Comparison of ENCODE assay signal across 30 cellular contexts in the genomic region with DNA sequence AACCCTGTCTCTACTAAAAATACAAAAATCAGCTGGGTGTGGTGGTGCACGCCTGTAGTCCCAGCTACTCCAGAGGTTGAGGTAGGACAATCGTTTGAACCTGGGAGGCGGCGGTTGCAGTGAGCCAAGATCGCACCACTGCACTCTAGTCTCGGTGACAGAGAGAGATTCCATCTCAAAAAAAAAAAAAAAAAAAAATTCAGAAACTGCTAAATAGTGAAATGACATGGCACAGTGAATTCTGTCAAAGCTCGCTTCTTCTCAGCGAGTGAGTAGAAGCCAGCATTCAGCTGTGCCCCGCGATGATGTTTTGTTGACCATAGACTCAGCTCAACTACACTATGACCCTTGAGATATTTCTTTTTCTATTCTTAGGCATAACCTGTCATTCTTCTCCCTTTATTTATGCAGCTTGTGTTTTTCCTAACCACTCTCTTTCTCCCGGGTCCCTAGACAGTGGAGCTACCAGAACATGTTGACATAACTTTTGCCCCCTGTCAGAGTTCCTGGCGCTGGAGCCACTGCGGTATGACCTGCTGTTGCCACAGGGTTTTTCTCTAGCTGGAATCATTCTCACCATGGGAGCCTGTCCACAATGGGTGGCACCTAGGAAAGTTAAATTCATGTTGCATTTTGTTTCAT. TPM values are rescaled to one million over a fixed set of nuclear protein-coding genes. Genes with fewer than 3 reads are reported as not detected.
A peak's percentile ranks its signal among the peaks of the same experiment; 100 is the strongest.
DNase-seq lines count a peak whose midpoint lies in the region; ATAC-seq and TF ChIP-seq lines count a peak whose summit lies in the region.
"Had no signal": no experiment of that assay in that cellular context is flagged by ENCODE, and none has a peak within 500 bp of the region (broad histone marks: within the 10 kb centered on the region; RNA-seq: fewer than 3 reads in every experiment).

No MANE protein-coding gene starts in this region.

- no peaks in the 10 kb centered on the region for H3K9me3 ChIP-seq in body of pancreas
- no peaks in the 10 kb centered on the region for H3K9me3 ChIP-seq in stomach
- no peaks in the 10 kb centered on the region for H3K9me3 ChIP-seq in transverse colon
- H3K9me3 ChIP-seq: gastroesophageal sphincter, left ventricle myocardium inferior, sigmoid colon, thoracic aorta had no signal

- intact Hi-C loops in body of pancreas (cut with DNase I) (no loop called here), stomach (cut with DNase I; ENCODE audit: low total_unique reads) (no loop called here), transverse colon (cut with DNase I; ENCODE audit: low total_unique reads) (no loop called here)

- TF ChIP-seq EP300 in stomach (IDR thresholded peaks at IDR 0.05) (no peak), transverse colon (IDR thresholded peaks at IDR 0.05; ENCODE audit: low read depth) (no peak)

- peak overlapping the region; percentile 48 to 88 (median 80) for H3K27ac ChIP-seq in body of pancreas
- no peak overlapping the region for H3K27ac ChIP-seq in stomach
- H3K27ac ChIP-seq in coronary artery = no peak overlapping the region
- no peak overlapping the region for H3K27ac ChIP-seq in transverse colon
- H3K27ac ChIP-seq: cardiac muscle cell, gastroesophageal sphincter, left ventricle myocardium inferior, sigmoid colon, thoracic aorta had no signal

- H3K4me3 ChIP-seq in body of pancreas (no peak overlapping the region), stomach (no peak overlapping the region), coronary artery (no peak overlapping the region), transverse colon (no peak overlapping the region)
- H3K4me3 ChIP-seq: cardiac muscle cell, gastroesophageal sphincter, left ventricle myocardium inferior, sigmoid colon, thoracic aorta had no signal

- H3K36me3 ChIP-seq in body of pancreas (replicated peaks in 1 of 2; ENCODE audit: insufficient read depth in 1 of 2, low read depth in 2 of 2) (no peaks in the 10 kb centered on the region), stomach (no peaks in the 10 kb centered on the region), transverse colon (no peaks in the 10 kb centered on the region)
- H3K36me3 ChIP-seq: cardiac muscle cell, gastroesophageal sphincter, left ventricle myocardium inferior, sigmoid colon, thoracic aorta had no signal

- TF ChIP-seq POLR2A in body of pancreas (IDR thresholded peaks at IDR 0.05) (peak in 1 of 3 donors; percentile 11), stomach (IDR thresholded peaks at IDR 0.05) (no peak), transverse colon (IDR thresholded peaks at IDR 0.05) (no peak)

- DNase-seq in activated naive CD8-positive, alpha-beta T cell treated with anti-CD3 and anti-CD28 coated beads, Interleukin-2, amount 10 ng/mL, durations not matched to agents 7 days and 5 days = no peak
- DNase-seq in activated naive CD8-positive, alpha-beta T cell treated with anti-CD3 and anti-CD28 coated beads, Interleukin-2, amount 50 U/mL, for 24 hours = no peak
- DNase-seq in body of pancreas = peak; percentile 71 to 86 (median 82)
- no peak for DNase-seq in mesothelial cell of epicardium (ENCODE audit: low spot score in 2 of 2, unreplicated experiment in 2 of 2)
- peak; percentile 44 for DNase-seq in stomach
- DNase-seq in coronary artery (ENCODE audit: low spot score) = no peak
- no peak for DNase-seq in glomerular visceral epithelial cell (ENCODE audit: extremely low spot score)
- DNase-seq in transverse colon = no peak
- DNase-seq: 8988T; activated CD4-positive, alpha-beta T cell treated with anti-CD3 and anti-CD28 coated beads, Interleukin-2, amount 10 ng/mL, durations not matched to agents 24 days and 14 days; activated naive CD4-positive, alpha-beta T cell treated with anti-CD3 and anti-CD28 coated beads for 36 hours; activated T-cell treated with anti-CD3 and anti-CD28 coated beads, Interleukin-2, amount 50 U/mL, for 4 hours; amniotic stem cell; H7; hypothalamus; immature natural killer cell; left ventricle myocardium inferior; midbrain; naive thymus-derived CD8-positive, alpha-beta T cell; NCI-H1092; NCI-H187 treated with DMSO at 0.1 percent for 48 hours; NCI-H526; SHP77; sigmoid colon; stimulated activated naive CD4-positive, alpha-beta T cell treated with Interleukin-2 at 50 U/mL for 16 hours; T-helper 9 cell had no signal

- H3K36me3 Mint-ChIP-seq in activated naive CD8-positive, alpha-beta T cell treated with anti-CD3 and anti-CD28 coated beads, Interleukin-2, amount 10 ng/mL, durations not matched to agents 7 days and 5 days = peaks cover 6% of the 10 kb centered on the region
- no peaks in the 10 kb centered on the region for H3K36me3 Mint-ChIP-seq in activated naive CD8-positive, alpha-beta T cell treated with anti-CD3 and anti-CD28 coated beads, Interleukin-2, amount 50 U/mL, for 24 hours (ENCODE audit: low read depth)
- H3K36me3 Mint-ChIP-seq in mesothelial cell of epicardium = no peaks in the 10 kb centered on the region
- H3K36me3 Mint-ChIP-seq: immature natural killer cell; naive thymus-derived CD8-positive, alpha-beta T cell had no signal

- 40 to 50% methylated on average over 13 of the region's 13 CpGs for WGBS in body of pancreas, 2 donors
- 68 to 73% (median 69%) methylated on average over 13 of the region's 13 CpGs for WGBS in stomach, 5 donors
- WGBS in transverse colon (ENCODE audit: low coverage in 1 of 2), 2 donors = 71 to 88% methylated on average over 5 to 13 of the region's 13 CpGs

- in situ Hi-C loops in transverse colon (cut with MboI; ENCODE audit: low pct_ligation_motif_present in 1 of 4, low pct_unique_long_range_greater_than_20kb in 1 of 4, low sequenced_read_pairs in 3 of 4) = no loop called here

- H3K27ac Mint-ChIP-seq in activated naive CD8-positive, alpha-beta T cell treated with anti-CD3 and anti-CD28 coated beads, Interleukin-2, amount 10 ng/mL, durations not matched to agents 7 days and 5 days = peak overlapping the region; percentile 52
- no peak overlapping the region for H3K27ac Mint-ChIP-seq in activated naive CD8-positive, alpha-beta T cell treated with anti-CD3 and anti-CD28 coated beads, Interleukin-2, amount 50 U/mL, for 24 hours
- H3K27ac Mint-ChIP-seq in mesothelial cell of epicardium = peak overlapping the region; percentile 84
- H3K27ac Mint-ChIP-seq: activated CD4-positive, alpha-beta T cell treated with anti-CD3 and anti-CD28 coated beads, Interleukin-2, amount 10 ng/mL, durations not matched to agents 24 days and 14 days; activated naive CD4-positive, alpha-beta T cell treated with anti-CD3 and anti-CD28 coated beads for 36 hours; IgD-negative memory B cell had no signal

- no peaks in the 10 kb centered on the region for H3K27me3 Mint-ChIP-seq in activated naive CD8-positive, alpha-beta T cell treated with anti-CD3 and anti-CD28 coated beads, Interleukin-2, amount 10 ng/mL, durations not matched to agents 7 days and 5 days
- no peaks in the 10 kb centered on the region for H3K27me3 Mint-ChIP-seq in activated naive CD8-positive, alpha-beta T cell treated with anti-CD3 and anti-CD28 coated beads, Interleukin-2, amount 50 U/mL, for 24 hours
- H3K27me3 Mint-ChIP-seq in mesothelial cell of epicardium (ENCODE audit: low read depth) = no peaks in the 10 kb centered on the region
- H3K27me3 Mint-ChIP-seq: activated CD4-positive, alpha-beta T cell treated with anti-CD3 and anti-CD28 coated beads, Interleukin-2, amount 10 ng/mL, durations not matched to agents 24 days and 14 days; naive thymus-derived CD8-positive, alpha-beta T cell had no signal

- TF ChIP-seq CTCF in body of pancreas (IDR thresholded peaks at IDR 0.05) = no peak
- TF ChIP-seq CTCF in mesothelial cell of epicardium (IDR thresholded peaks at IDR 0.05; ENCODE audit: unreplicated experiment) = no peak
- TF ChIP-seq CTCF in stomach (IDR thresholded peaks at IDR 0.05) = no peak
- no peak for TF ChIP-seq CTCF in coronary artery (IDR thresholded peaks at IDR 0.05)
- TF ChIP-seq CTCF in transverse colon (IDR thresholded peaks at IDR 0.05) = no peak

- H3K4me1 ChIP-seq in body of pancreas = peaks cover 81% of the 10 kb centered on the region
- H3K4me1 ChIP-seq in stomach = peaks cover 4 to 43% (median 26%) of the 10 kb centered on the region in 4 donors
- peaks cover 0 to 14% (median 3%) of the 10 kb centered on the region in 4 donors for H3K4me1 ChIP-seq in transverse colon
- H3K4me1 ChIP-seq: gastroesophageal sphincter, left ventricle myocardium inferior, sigmoid colon had no signal

- H3K9me3 Mint-ChIP-seq in activated naive CD8-positive, alpha-beta T cell treated with anti-CD3 and anti-CD28 coated beads, Interleukin-2, amount 10 ng/mL, durations not matched to agents 7 days and 5 days = no peaks in the 10 kb centered on the region
- no peaks in the 10 kb centered on the region for H3K9me3 Mint-ChIP-seq in activated naive CD8-positive, alpha-beta T cell treated with anti-CD3 and anti-CD28 coated beads, Interleukin-2, amount 50 U/mL, for 24 hours
- H3K9me3 Mint-ChIP-seq in mesothelial cell of epicardium = no peaks in the 10 kb centered on the region
- H3K9me3 Mint-ChIP-seq: activated CD4-positive, alpha-beta T cell treated with anti-CD3 and anti-CD28 coated beads, Interleukin-2, amount 10 ng/mL, durations not matched to agents 24 days and 14 days; activated naive CD4-positive, alpha-beta T cell treated with anti-CD3 and anti-CD28 coated beads for 36 hours; activated T-cell treated with anti-CD3 and anti-CD28 coated beads, Interleukin-2, amount 50 U/mL, for 4 hours; IgD-negative memory B cell; naive thymus-derived CD8-positive, alpha-beta T cell had no signal

- H3K27me3 ChIP-seq in body of pancreas = no peaks in the 10 kb centered on the region
- H3K27me3 ChIP-seq in stomach = no peaks in the 10 kb centered on the region
- H3K27me3 ChIP-seq in transverse colon = no peaks in the 10 kb centered on the region
- H3K27me3 ChIP-seq: cardiac muscle cell, gastroesophageal sphincter, sigmoid colon had no signal

- ATAC-seq in activated naive CD8-positive, alpha-beta T cell treated with anti-CD3 and anti-CD28 coated beads, Interleukin-2, amount 10 ng/mL, durations not matched to agents 7 days and 5 days (ENCODE audit: low read depth) = no peak
- ATAC-seq in activated naive CD8-positive, alpha-beta T cell treated with anti-CD3 and anti-CD28 coated beads, Interleukin-2, amount 50 U/mL, for 24 hours = no peak
- ATAC-seq in body of pancreas = peak; percentile 74
- ATAC-seq: activated T-cell treated with anti-CD3 and anti-CD28 coated beads, Interleukin-2, amount 50 U/mL, for 4 hours; gastroesophageal sphincter; naive thymus-derived CD8-positive, alpha-beta T cell had no signal

- peaks cover 38% of the 10 kb centered on the region for H3K4me1 Mint-ChIP-seq in activated naive CD8-positive, alpha-beta T cell treated with anti-CD3 and anti-CD28 coated beads, Interleukin-2, amount 10 ng/mL, durations not matched to agents 7 days and 5 days
- H3K4me1 Mint-ChIP-seq in activated naive CD8-positive, alpha-beta T cell treated with anti-CD3 and anti-CD28 coated beads, Interleukin-2, amount 50 U/mL, for 24 hours = peaks cover 59% of the 10 kb centered on the region
- peaks cover 69% of the 10 kb centered on the region for H3K4me1 Mint-ChIP-seq in mesothelial cell of epicardium

- POLR2A ChIA-PET in activated naive CD8-positive, alpha-beta T cell treated with anti-CD3 and anti-CD28 coated beads, Interleukin-2, amount 10 ng/mL, durations not matched to agents 7 days and 5 days (lab: Charles Lee) = interaction anchor here (0.5 to 2.0 kb wide), 3 partner anchors 10 to 407 kb away, joined by 3 to 9 read pairs (median 5); partner anchors contain the start of gene IQGAP2

- no peak overlapping the region for H3K4me3 Mint-ChIP-seq in activated naive CD8-positive, alpha-beta T cell treated with anti-CD3 and anti-CD28 coated beads, Interleukin-2, amount 10 ng/mL, durations not matched to agents 7 days and 5 days
- no peak overlapping the region for H3K4me3 Mint-ChIP-seq in activated naive CD8-positive, alpha-beta T cell treated with anti-CD3 and anti-CD28 coated beads, Interleukin-2, amount 50 U/mL, for 24 hours
- H3K4me3 Mint-ChIP-seq in mesothelial cell of epicardium = no peak overlapping the region
- H3K4me3 Mint-ChIP-seq: activated CD4-positive, alpha-beta T cell treated with anti-CD3 and anti-CD28 coated beads, Interleukin-2, amount 10 ng/mL, durations not matched to agents 24 days and 14 days; activated naive CD4-positive, alpha-beta T cell treated with anti-CD3 and anti-CD28 coated beads for 36 hours; activated T-cell treated with anti-CD3 and anti-CD28 coated beads, Interleukin-2, amount 50 U/mL, for 4 hours; IgD-negative memory B cell had no signal

RNA-seq across cellular contexts. Expression of gene IQGAP2, which starts 13.5 kb away (rescaled TPM):
- 10 to 100 TPM; 62.7 to 74.9 TPM for total RNA-seq in activated naive CD8-positive, alpha-beta T cell treated with anti-CD3 and anti-CD28 coated beads, Interleukin-2, amount 10 ng/mL, durations not matched to agents 7 days and 5 days
- total RNA-seq in body of pancreas (10 to 100 TPM; 41.2 to 49.5 TPM), mesothelial cell of epicardium (13.9 to 16.0 TPM (median 15.2 TPM) in 3 replicates), stomach (100 to 1,000 TPM in 2 of 5 donors, 10 to 100 TPM in 3; 42.0 to 122 (median 97.1) TPM), transverse colon (100 to 1,000 TPM in 2 of 4 donors, 10 to 100 TPM in 2; 46.8 to 121 (median 97.0) TPM)
- polyA plus RNA-seq in stomach = 10 to 100 TPM; 11.5 to 39.7 (median 29.8) TPM

Comparison
In these comparisons a context has a peak if more than half of its experiments do, and no peak if none do; other contexts are left out.
1. DNase-seq: peak in body of pancreas (4 of 4) and stomach (single experiment); none in activated naive CD8-positive, alpha-beta T cell treated with anti-CD3 and anti-CD28 coated beads, Interleukin-2, amount 10 ng/mL, durations not matched to agents 7 days and 5 days (single experiment), activated naive CD8-positive, alpha-beta T cell treated with anti-CD3 and anti-CD28 coated beads, Interleukin-2, amount 50 U/mL, for 24 hours (single experiment), mesothelial cell of epicardium (0 of 2), coronary artery (single experiment), glomerular visceral epithelial cell (single experiment) and transverse colon (single experiment).
2. H3K27ac ChIP-seq: peak in body of pancreas (4 of 4); none in stomach (0 of 5), coronary artery (0 of 2) and transverse colon (0 of 4).